Comparison of ENCODE assay signal across 21 cellular contexts in genomic region chr5:68708156-68708841, GRCh38.
"Had no signal": no experiment of that assay in that cellular context is flagged by ENCODE, and none has a peak within 500 bp of the region (broad histone marks: within the 10 kb centered on the region; RNA-seq: fewer than 3 reads in every experiment).

No MANE protein-coding gene starts in this region.

- H3K27ac ChIP-seq: adrenal gland, epithelial cell of prostate, spleen, tibial nerve, vagina had no signal

- H3K9me3 ChIP-seq: adrenal gland, right atrium auricular region, spleen, tibial nerve, vagina had no signal

- DNase-seq: activated CD4-positive, alpha-beta T cell treated with anti-CD3 and anti-CD28 coated beads, Interleukin-2, amount 50 U/mL, for 1 hour; activated CD4-positive, CD25-positive, alpha-beta regulatory T cell treated with anti-CD3 and anti-CD28 coated beads, Interleukin-2, amount 50 U/mL, for 72 hours; activated CD8-positive, alpha-beta memory T cell treated with anti-CD3 and anti-CD28 coated beads for 24 hours; activated CD8-positive, alpha-beta memory T cell treated with anti-CD3 and anti-CD28 coated beads, Interleukin-2, amount 50 U/mL, for 48 hours; activated effector memory CD4-positive, alpha-beta T cell treated with Interleukin-2 at 50 U/mL for 16 hours; activated naive CD4-positive, alpha-beta T cell treated with anti-CD3 and anti-CD28 coated beads, Interleukin-2, amount 50 U/mL, for 16 hours; activated T-cell treated with anti-CD3 and anti-CD28 coated beads, Interleukin-2, amount 50 U/mL, for 48 hours; adrenal gland; endodermal cell; head of caudate nucleus; nucleus accumbens; spleen; stimulated activated naive CD4-positive, alpha-beta T cell had no signal

- H3K4me3 ChIP-seq: adrenal gland, lung, right atrium auricular region, spleen, tibial nerve, vagina had no signal

- H3K4me1 ChIP-seq: adrenal gland had no signal

- FAIRE-seq: frontal cortex, keratinocyte had no signal

- H3K36me3 ChIP-seq: adrenal gland, right atrium auricular region, spleen, tibial nerve, vagina had no signal

- ATAC-seq: natural killer cell treated with Interleukin-12 subunit alpha and Interleukin-12 subunit beta and Interleukin-15 and Interleukin-18, amount 100 ng/mL, for 72 hours had no signal

- H3K27me3 ChIP-seq: adrenal gland, right atrium auricular region, spleen, tibial nerve, vagina had no signal
